Comparison of ENCODE assay signal across 18 cellular contexts in the genomic region with DNA sequence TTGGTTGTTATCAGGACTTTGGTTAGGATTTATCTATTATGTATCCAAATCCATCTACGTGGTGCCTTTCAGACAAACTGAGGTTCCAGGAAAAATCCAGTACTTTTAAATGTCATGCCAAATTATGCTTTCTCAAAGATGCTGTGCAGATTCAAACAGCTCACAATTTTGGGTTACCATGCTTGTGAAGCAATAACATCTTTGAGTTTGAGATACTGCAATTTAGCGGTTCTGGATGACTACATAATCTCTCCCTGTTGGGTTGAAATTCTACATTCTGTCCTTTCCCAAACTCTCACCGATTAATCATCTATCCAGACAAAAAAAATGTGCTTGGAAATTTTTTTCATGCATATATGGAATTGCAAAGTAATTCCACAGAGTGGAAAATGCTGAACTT.
"Had no signal": no experiment of that assay in that cellular context is flagged by ENCODE, and none has a peak within 500 bp of the region (broad histone marks: within the 10 kb centered on the region; RNA-seq: fewer than 3 reads in every experiment).

No MANE protein-coding gene starts in this region.

- H3K27ac ChIP-seq: colonic mucosa, epithelial cell of prostate, SJCRH30, VCaP had no signal

- H3K9me3 ChIP-seq: colonic mucosa, mucosa of descending colon, SJCRH30 had no signal

- H3K4me3 ChIP-seq: colonic mucosa, lung, mucosa of descending colon, SJCRH30 had no signal

- H3K27me3 ChIP-seq: colonic mucosa, SJCRH30 had no signal

- DNase-seq: activated CD4-positive, alpha-beta memory T cell treated with anti-CD3 and anti-CD28 coated beads, Interleukin-2, amount 10 ng/mL, durations not matched to agents 7 days and 5 days; activated gamma-delta T cell; activated naive CD8-positive, alpha-beta T cell treated with anti-CD3 and anti-CD28 coated beads for 36 hours; activated T-cell treated with anti-CD3 and anti-CD28 coated beads, Interleukin-2, amount 50 U/mL, for 48 hours; colonic mucosa; effector CD8-positive, alpha-beta T cell; glutamatergic neuron; immature natural killer cell; left cardiac atrium; mucosa of descending colon; natural killer cell; occipital lobe; SJCRH30; T1000; trophoblast cell had no signal

- H3K4me1 ChIP-seq: colonic mucosa had no signal

- H3K36me3 ChIP-seq: colonic mucosa had no signal

- ATAC-seq: left cardiac atrium, mucosa of descending colon, natural killer cell had no signal
